Comparison of ENCODE assay signal across 1 cellular context in genomic region chr17:3968886-3969524, GRCh38.
TF ChIP-seq lines count a peak whose summit lies in the region.

No MANE protein-coding gene starts in this region.

TF ChIP-seq in GM12878, 131 proteins besides CTCF, POLR2A, EP300 and RAD21:
- no peak for TF ChIP-seq DPF2 (IDR thresholded peaks at IDR 0.05)
- no peak for TF ChIP-seq ZBTB4 (CRISPR knock-in tag; IDR thresholded peaks at IDR 0.05)
- TF ChIP-seq SMARCA5 (IDR thresholded peaks at IDR 0.05): no peak
- TF ChIP-seq STAT1 (conservative IDR thresholded peaks at IDR 0.05): no peak
- TF ChIP-seq, protein P1, sequence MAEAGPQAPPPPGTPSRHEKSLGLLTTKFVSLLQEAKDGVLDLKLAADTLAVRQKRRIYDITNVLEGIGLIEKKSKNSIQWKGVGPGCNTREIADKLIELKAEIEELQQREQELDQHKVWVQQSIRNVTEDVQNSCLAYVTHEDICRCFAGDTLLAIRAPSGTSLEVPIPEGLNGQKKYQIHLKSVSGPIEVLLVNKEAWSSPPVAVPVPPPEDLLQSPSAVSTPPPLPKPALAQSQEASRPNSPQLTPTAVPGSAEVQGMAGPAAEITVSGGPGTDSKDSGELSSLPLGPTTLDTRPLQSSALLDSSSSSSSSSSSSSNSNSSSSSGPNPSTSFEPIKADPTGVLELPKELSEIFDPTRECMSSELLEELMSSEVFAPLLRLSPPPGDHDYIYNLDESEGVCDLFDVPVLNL (IDR thresholded peaks at IDR 0.05; ENCODE audit: low read depth, low read length): no peak
- no peak for TF ChIP-seq MEF2A (IDR thresholded peaks at IDR 0.05; ENCODE audit: insufficient read depth, low read depth, low read length)
- no peak for TF ChIP-seq JUNB (IDR thresholded peaks at IDR 0.05)
- TF ChIP-seq FOS (IDR thresholded peaks at IDR 0.05; ENCODE audit: borderline replicate concordance, extremely low read depth, insufficient read length): no peak
- TF ChIP-seq CBFB (IDR thresholded peaks at IDR 0.05; ENCODE audit: low read depth): no peak
- TF ChIP-seq CBX5 (IDR thresholded peaks at IDR 0.05; ENCODE audit: low read depth): no peak
- no peak for TF ChIP-seq SMAD5 (IDR thresholded peaks at IDR 0.05; ENCODE audit: low read depth)
- no peak for TF ChIP-seq WRNIP1 (IDR thresholded peaks at IDR 0.05; ENCODE audit: borderline replicate concordance, low read depth, low read length)
- TF ChIP-seq PAX5 (IDR thresholded peaks at IDR 0.05; ENCODE audit: borderline replicate concordance, low read depth, low read length): no peak
- TF ChIP-seq HDAC2 (IDR thresholded peaks at IDR 0.05): no peak
- TF ChIP-seq EGR1 (IDR thresholded peaks at IDR 0.05; ENCODE audit: borderline replicate concordance in 1 of 2, low read depth in 2 of 2, low read length in 2 of 2): no peak
